ENCODE assay signal across 11 cellular contexts in genomic region chr14:54267172-54267571, GRCh38.
DNase-seq lines count a peak whose midpoint lies in the region; ATAC-seq, FAIRE-seq and TF ChIP-seq lines count a peak whose summit lies in the region.
"Had no signal": no experiment of that assay in that cellular context is flagged by ENCODE, and none has a peak within 500 bp of the region (broad histone marks: within the 10 kb centered on the region; RNA-seq: fewer than 3 reads in every experiment).

No MANE protein-coding gene starts in this region.

- CTCF ChIA-PET in GM10248 (lab: Yijun Ruan, JAX), result interaction anchor here (1.8 kb wide), 1 partner anchor 9 kb away, joined by 7 read pairs; no protein-coding TSS in a partner anchor

- no peaks in the 10 kb centered on the region for H3K9me3 ChIP-seq in small intestine (ENCODE audit: control insufficient read depth, low read depth)
- H3K9me3 ChIP-seq in gastrocnemius medialis, result no peaks in the 10 kb centered on the region

- 78 to 87% (median 83%) methylated on average over 2 of the region's 2 CpGs for WGBS in small intestine, 3 donors

- ATAC-seq in HG02798 (IDR thresholded peaks at IDR 0.05; ENCODE audit: poor library complexity, unreplicated experiment) (peak; percentile 90), gastrocnemius medialis (no peak), HG03139 (IDR thresholded peaks at IDR 0.05; ENCODE audit: unreplicated experiment) (no peak)

- in situ Hi-C loops in gastrocnemius medialis (cut with MboI; ENCODE audit: low sequenced_read_pairs in 4 of 4), result no loop called here

- H3K27ac ChIP-seq in small intestine (ENCODE audit: low read depth in 1 of 2, low read length in 1 of 2), result no peak overlapping the region
- no peak overlapping the region for H3K27ac ChIP-seq in gastrocnemius medialis
- H3K27ac ChIP-seq: cardiac muscle cell had no signal

- no peaks in the 10 kb centered on the region for H3K36me3 ChIP-seq in small intestine (ENCODE audit: control insufficient read depth in 2 of 2, insufficient read depth in 2 of 2, low read length in 2 of 2)
- H3K36me3 ChIP-seq in gastrocnemius medialis, result no peaks in the 10 kb centered on the region
- H3K36me3 ChIP-seq: cardiac muscle cell had no signal

- H3K27me3 ChIP-seq in small intestine (ENCODE audit: control insufficient read depth in 2 of 2, insufficient read depth in 2 of 2, low read length in 2 of 2), result no peaks in the 10 kb centered on the region
- no peaks in the 10 kb centered on the region for H3K27me3 ChIP-seq in gastrocnemius medialis
- H3K27me3 ChIP-seq: cardiac muscle cell had no signal

- H3K4me1 ChIP-seq in small intestine (ENCODE audit: control insufficient read depth in 2 of 2, insufficient read depth in 1 of 2, low read depth in 1 of 2, low read length in 1 of 2) (no peaks in the 10 kb centered on the region), gastrocnemius medialis (no peaks in the 10 kb centered on the region)

- intact Hi-C loops in gastrocnemius medialis (cut with DNase I; ENCODE audit: low total_unique reads), result no loop called here

- FAIRE-seq in GM19239 (lab: Jason Lieb, UNC) (peak; percentile 51), small intestine (lab: Jason Lieb, UNC) (no peak)
- FAIRE-seq: frontal cortex had no signal

- peak; percentile 29 for DNase-seq in GM10248 (ENCODE audit: extremely low spot score)
- DNase-seq in GM19239 (ENCODE audit: insufficient read length, low spot score), result peak; percentile 4
- DNase-seq in M059J (ENCODE audit: low read depth), result peak; percentile 7
- DNase-seq in small intestine, result no peak
- no peak for DNase-seq in gastrocnemius medialis
- no peak for DNase-seq in NCI-H345 (lab: John Stamatoyannopoulos, UW)
- DNase-seq: stimulated activated naive CD4-positive, alpha-beta T cell treated with Interleukin-2 at 50 U/mL for 16 hours had no signal

- no peak for TF ChIP-seq POLR2A in gastrocnemius medialis (IDR thresholded peaks at IDR 0.05)

- TF ChIP-seq CTCF in GM10248 (IDR thresholded peaks at IDR 0.05; ENCODE audit: control extremely low read depth, extremely low read depth, low read depth, missing control alignments) (no peak), gastrocnemius medialis (IDR thresholded peaks at IDR 0.05 in 4 of 5, conservative IDR thresholded peaks at IDR 0.05 in 1 of 5) (no peak)

- H3K4me3 ChIP-seq in small intestine (ENCODE audit: low read depth in 1 of 2, low read length in 2 of 2), result no peak overlapping the region
- H3K4me3 ChIP-seq in gastrocnemius medialis, result no peak overlapping the region
- H3K4me3 ChIP-seq: cardiac muscle cell had no signal

- POLR2A ChIA-PET in GM10248 (lab: Yijun Ruan, JAX), result no interaction called here

Comparison
In these comparisons a context has a peak if more than half of its experiments do, and no peak if none do; other contexts are left out.
1. DNase-seq: peak in GM10248 (single experiment), GM19239 (single experiment) and M059J (single experiment); none in small intestine (single experiment), gastrocnemius medialis (0 of 2) and NCI-H345 (single experiment).